Comparison of ENCODE assay signal across 30 cellular contexts in the genomic region with DNA sequence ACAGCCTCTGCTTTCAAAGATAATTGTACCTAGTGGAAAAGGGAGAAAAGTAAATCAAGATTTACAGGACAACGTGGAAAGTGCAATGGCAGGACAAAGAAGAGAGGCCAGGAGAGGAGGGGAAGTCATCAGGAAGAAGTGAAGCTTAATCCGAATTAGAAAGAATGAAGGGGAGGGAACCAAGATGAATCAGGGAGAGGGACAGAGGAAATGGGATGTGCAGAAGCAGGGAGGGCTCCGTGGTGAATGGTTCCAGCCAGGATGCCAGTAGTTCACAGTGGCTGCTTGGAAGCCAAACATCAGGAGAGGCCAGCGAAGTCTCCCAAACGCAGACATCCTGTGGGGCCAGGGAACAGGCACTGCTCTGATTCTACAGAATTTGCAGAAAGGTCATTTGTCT.
"Had no signal": no experiment of that assay in that cellular context is flagged by ENCODE, and none has a peak within 500 bp of the region (broad histone marks: within the 10 kb centered on the region; RNA-seq: fewer than 3 reads in every experiment).

No MANE protein-coding gene starts in this region.

- H3K4me1 Mint-ChIP-seq: activated CD4-positive, alpha-beta T cell treated with anti-CD3 and anti-CD28 coated beads, Interleukin-2, amount 10 ng/mL, durations not matched to agents 24 days and 14 days had no signal

- H3K4me1 ChIP-seq: right lobe of liver had no signal

- H3K4me3 Mint-ChIP-seq: activated CD4-positive, alpha-beta memory T cell treated with anti-CD3 and anti-CD28 coated beads for 36 hours; activated CD4-positive, alpha-beta T cell treated with anti-CD3 and anti-CD28 coated beads, Interleukin-2, amount 10 ng/mL, durations not matched to agents 24 days and 14 days; activated T-cell treated with anti-CD3 and anti-CD28 coated beads, Interleukin-2, amount 50 U/mL, for 24 hours; brain; stimulated activated naive CD8-positive, alpha-beta T cell treated with anti-CD3 and anti-CD28 coated beads, Interleukin-15, Interleukin-2, amounts not matched to agents 100 ng/mL and 50 ng/mL, for 24 hours; T-helper 1 cell treated with Interleukin-12 subunit alpha and Interleukin-12 subunit beta and Interleukin-4 antibody, amounts not matched to agents 30 μg/mL and 1 μg/mL, for 36 hours had no signal

- H3K27me3 ChIP-seq: cardiac muscle cell, dorsolateral prefrontal cortex, neutrophil, ovary, right lobe of liver had no signal

- H3K27ac Mint-ChIP-seq: activated CD4-positive, alpha-beta memory T cell treated with anti-CD3 and anti-CD28 coated beads for 36 hours; activated CD4-positive, alpha-beta T cell treated with anti-CD3 and anti-CD28 coated beads, Interleukin-2, amount 10 ng/mL, durations not matched to agents 24 days and 14 days; activated T-cell treated with anti-CD3 and anti-CD28 coated beads, Interleukin-2, amount 50 U/mL, for 24 hours; progenitor cell of endocrine pancreas; stimulated activated naive CD8-positive, alpha-beta T cell treated with anti-CD3 and anti-CD28 coated beads, Interleukin-15, Interleukin-2, amounts not matched to agents 100 ng/mL and 50 ng/mL, for 24 hours; T-helper 1 cell treated with Interleukin-12 subunit alpha and Interleukin-12 subunit beta and Interleukin-4 antibody, amounts not matched to agents 30 μg/mL and 1 μg/mL, for 36 hours had no signal

- H3K4me3 ChIP-seq: cardiac muscle cell, coronary artery, dorsolateral prefrontal cortex, ovary, right lobe of liver, thoracic aorta had no signal

- H3K36me3 Mint-ChIP-seq: activated CD4-positive, alpha-beta memory T cell treated with anti-CD3 and anti-CD28 coated beads for 36 hours; brain had no signal

- H3K27me3 Mint-ChIP-seq: activated CD4-positive, alpha-beta memory T cell treated with anti-CD3 and anti-CD28 coated beads for 36 hours; activated CD4-positive, alpha-beta T cell treated with anti-CD3 and anti-CD28 coated beads, Interleukin-2, amount 10 ng/mL, durations not matched to agents 24 days and 14 days; activated T-cell treated with anti-CD3 and anti-CD28 coated beads, Interleukin-2, amount 50 U/mL, for 24 hours; progenitor cell of endocrine pancreas; stimulated activated naive CD8-positive, alpha-beta T cell treated with anti-CD3 and anti-CD28 coated beads, Interleukin-15, Interleukin-2, amounts not matched to agents 100 ng/mL and 50 ng/mL, for 24 hours had no signal

- H3K27ac ChIP-seq: cardiac muscle cell, coronary artery, dorsolateral prefrontal cortex, neutrophil, ovary, right lobe of liver, thoracic aorta, WERI-Rb-1 had no signal

- H3K9me3 ChIP-seq: ovary, right lobe of liver, thoracic aorta had no signal

- H3K36me3 ChIP-seq: cardiac muscle cell, neutrophil, ovary, right lobe of liver, thoracic aorta, WERI-Rb-1 had no signal

- DNase-seq: activated CD4-positive, alpha-beta memory T cell treated with anti-CD3 and anti-CD28 coated beads for 36 hours; activated CD4-positive, alpha-beta T cell treated with anti-CD3 and anti-CD28 coated beads, Interleukin-2, amount 10 ng/mL, durations not matched to agents 24 days and 14 days; activated CD4-positive, CD25-positive, alpha-beta regulatory T cell treated with anti-CD3 and anti-CD28 coated beads, Interleukin-2, amount 50 U/mL, for 72 hours; activated CD8-positive, alpha-beta memory T cell treated with anti-CD3 and anti-CD28 coated beads, Interleukin-2, amount 50 U/mL, for 4 hours; activated gamma-delta T cell; activated naive CD4-positive, alpha-beta T cell treated with anti-CD3 and anti-CD28 coated beads, Interleukin-2, amount 50 U/mL, for 16 hours; activated T-cell treated with anti-CD3 and anti-CD28 coated beads, Interleukin-2, amount 50 U/mL, for 24 hours; anterior cingulate cortex; dorsolateral prefrontal cortex; effector memory CD4-positive, alpha-beta T cell; kidney; left colon; midbrain; naive thymus-derived CD4-positive, alpha-beta T cell; ovary; right lobe of liver; stimulated activated CD4-positive, alpha-beta T cell treated with anti-CD3 and anti-CD28 coated beads, Interleukin-12 subunit alpha, Interleukin-12 subunit beta, amount 100 ng/mL, for 4 hours; stimulated activated CD4-positive, alpha-beta T cell treated with anti-CD3 and anti-CD28 coated beads, Interleukin-4, amount 100 ng/mL, for 1 hour; SW 1271; T-helper 9 cell; trophoblast cell; WERI-Rb-1 had no signal

- ATAC-seq: left colon; naive thymus-derived CD4-positive, alpha-beta T cell; right lobe of liver had no signal
